Comparison of ENCODE assay signal across 22 cellular contexts in genomic region chr12:95213928-95214327, GRCh38. TPM values are rescaled to one million over a fixed set of nuclear protein-coding genes. Genes with fewer than 3 reads are reported as not detected.
DNase-seq lines count a peak whose midpoint lies in the region; ATAC-seq, FAIRE-seq and TF ChIP-seq lines count a peak whose summit lies in the region.
"Had no signal": no experiment of that assay in that cellular context is flagged by ENCODE, and none has a peak within 500 bp of the region (broad histone marks: within the 10 kb centered on the region; RNA-seq: fewer than 3 reads in every experiment).

No MANE protein-coding gene starts in this region.

- H3K9me3 ChIP-seq in PC-9 (ENCODE audit: insufficient read depth, low read depth) (no peaks in the 10 kb centered on the region), esophagus squamous epithelium (no peaks in the 10 kb centered on the region)
- H3K9me3 ChIP-seq: BLaER1 had no signal

- H2AFZ ChIP-seq in PC-9, result no peak overlapping the region

- H3K4me3 Mint-ChIP-seq in progenitor cell of endocrine pancreas (ENCODE audit: low read depth), result no peak overlapping the region
- H3K4me3 Mint-ChIP-seq: activated CD4-positive, alpha-beta T cell treated with anti-CD3 and anti-CD28 coated beads for 36 hours; stimulated activated memory B cell treated with anti-CD40 and anti-IgM and Interleukin-4, amounts not matched to agents 10 μg/mL and 1 μg/mL and 100 μg/mL, for 72 hours had no signal

- BruUV-seq in PC-9 (replicated peaks; lab: Mats Ljungman, UMichigan), result no TSS peak

- peaks cover 11% of the 10 kb centered on the region for H3K36me3 Mint-ChIP-seq in progenitor cell of endocrine pancreas (ENCODE audit: insufficient read depth)
- H3K36me3 Mint-ChIP-seq: stimulated activated memory B cell treated with anti-CD40 and anti-IgM and Interleukin-4, amounts not matched to agents 10 μg/mL and 1 μg/mL and 100 μg/mL, for 72 hours had no signal

- H3K27me3 Mint-ChIP-seq in progenitor cell of endocrine pancreas, result no peaks in the 10 kb centered on the region
- H3K27me3 Mint-ChIP-seq: stimulated activated memory B cell treated with anti-CD40 and anti-IgM and Interleukin-4, amounts not matched to agents 10 μg/mL and 1 μg/mL and 100 μg/mL, for 72 hours; type B pancreatic cell had no signal

- intact Hi-C loops in PC-9 (cut with micrococcal nuclease; ENCODE audit: unreplicated experiment), result no loop called here
- intact Hi-C loops in esophagus squamous epithelium (cut with DNase I), result no loop called here

- H3K4me1 ChIP-seq in PC-9 (replicated peaks; ENCODE audit: insufficient read depth) (peaks cover 20% of the 10 kb centered on the region), esophagus squamous epithelium (peaks cover 0 to 68% (median 16%) of the 10 kb centered on the region in 3 donors)

- H3K4me1 Mint-ChIP-seq in progenitor cell of endocrine pancreas (ENCODE audit: low read depth), result peaks cover 24% of the 10 kb centered on the region

- no peak for DNase-seq in GM12891 (ENCODE audit: insufficient read length, low spot score)
- no peak for DNase-seq in PC-9
- DNase-seq in esophagus squamous epithelium (lab: John Stamatoyannopoulos, UW), result no peak
- no peak for DNase-seq in progenitor cell of endocrine pancreas (ENCODE audit: low spot score, unreplicated experiment)
- no peak for DNase-seq in NCI-H2171 treated with DMSO at 0.1 percent for 48 hours (lab: John Stamatoyannopoulos, UW)
- no peak for DNase-seq in erythroblast (lab: John Stamatoyannopoulos, UW)
- DNase-seq: activated CD4-positive, alpha-beta T cell treated with anti-CD3 and anti-CD28 coated beads for 36 hours; activated naive CD4-positive, alpha-beta T cell; aorta; cortex of kidney; hippocampal formation; left cardiac atrium; NCI-H1694; NCI-H446; posterior cingulate gyrus; T1000 had no signal

- peaks cover 27% of the 10 kb centered on the region for H3F3A ChIP-seq in PC-9 (ENCODE audit: insufficient read depth, low read depth)

- ATAC-seq in GM18907 (IDR thresholded peaks at IDR 0.05; ENCODE audit: unreplicated experiment), result no peak
- ATAC-seq: activated CD4-positive, alpha-beta T cell treated with anti-CD3 and anti-CD28 coated beads for 36 hours; left cardiac atrium; stimulated activated memory B cell treated with anti-CD40 and anti-IgM and Interleukin-4, amounts not matched to agents 10 μg/mL and 1 μg/mL and 100 μg/mL, for 72 hours had no signal

- no peaks in the 10 kb centered on the region for H3K9me3 Mint-ChIP-seq in progenitor cell of endocrine pancreas (ENCODE audit: low read depth)
- H3K9me3 Mint-ChIP-seq: stimulated activated memory B cell treated with anti-CD40 and anti-IgM and Interleukin-4, amounts not matched to agents 10 μg/mL and 1 μg/mL and 100 μg/mL, for 72 hours; type B pancreatic cell had no signal

- CTCF ChIA-PET in PC-9 (lab: Charles Lee), result no interaction called here

- TF ChIP-seq CTCF in PC-9 (conservative IDR thresholded peaks at IDR 0.05) (no peak), esophagus squamous epithelium (IDR thresholded peaks at IDR 0.05) (no peak), progenitor cell of endocrine pancreas (IDR thresholded peaks at IDR 0.05; ENCODE audit: unreplicated experiment) (no peak)

- TF ChIP-seq POLR2A in GM12891 (IDR thresholded peaks at IDR 0.05; ENCODE audit: low read depth, low read length) (no peak), esophagus squamous epithelium (IDR thresholded peaks at IDR 0.05) (no peak), erythroblast (IDR thresholded peaks at IDR 0.05; ENCODE audit: low read length) (no peak)

- no peaks in the 10 kb centered on the region for H3K9me2 ChIP-seq in PC-9 (ENCODE audit: insufficient read depth)

- H3K27me3 ChIP-seq in PC-9 (ENCODE audit: insufficient read depth, low read depth) (no peaks in the 10 kb centered on the region), esophagus squamous epithelium (no peaks in the 10 kb centered on the region)
- H3K27me3 ChIP-seq: BLaER1 had no signal

- peaks cover 89% of the 10 kb centered on the region for H3K79me2 ChIP-seq in PC-9 (ENCODE audit: low read depth)

- peak; percentile 77 for FAIRE-seq in GM12891 (lab: Jason Lieb, UNC)

- no peaks in the 10 kb centered on the region for H3K36me3 ChIP-seq in PC-9 (ENCODE audit: low read depth)
- H3K36me3 ChIP-seq in esophagus squamous epithelium, result no peaks in the 10 kb centered on the region
- H3K36me3 ChIP-seq: BLaER1 had no signal

- POLR2A ChIA-PET in PC-9 (lab: Charles Lee; ENCODE audit: unreplicated experiment), result interaction anchor here (0.6 kb wide), 2 partner anchors 7 to 112 kb away, joined by 5 read pairs; no protein-coding TSS in a partner anchor

- no peak overlapping the region for H3K27ac ChIP-seq in PC-9
- peak overlapping the region; percentile 10 to 97 (median 67) for H3K27ac ChIP-seq in esophagus squamous epithelium
- H3K27ac ChIP-seq: BLaER1, KMS-11, SK-N-MC had no signal

- H3K4me3 ChIP-seq in PC-9, result no peak overlapping the region
- H3K4me3 ChIP-seq in esophagus squamous epithelium, result no peak overlapping the region
- H3K4me3 ChIP-seq: BLaER1, SK-N-MC had no signal

- peak overlapping the region; percentile 90; the same call in 1 of the 2 replicates for H3K4me2 ChIP-seq in PC-9
- H3K4me2 ChIP-seq: BLaER1, KMS-11 had no signal

- peaks cover 5% of the 10 kb centered on the region for H4K20me1 ChIP-seq in PC-9 (ENCODE audit: insufficient read depth)

- 38% methylated on average over 1 of the region's 1 CpG for WGBS in esophagus squamous epithelium, 2 donors

- H3K27ac Mint-ChIP-seq in progenitor cell of endocrine pancreas, result peak overlapping the region; percentile 74
- H3K27ac Mint-ChIP-seq: activated CD4-positive, alpha-beta T cell treated with anti-CD3 and anti-CD28 coated beads for 36 hours; stimulated activated memory B cell treated with anti-CD40 and anti-IgM and Interleukin-4, amounts not matched to agents 10 μg/mL and 1 μg/mL and 100 μg/mL, for 72 hours; type B pancreatic cell had no signal

TF ChIP-seq in GM12891, 5 proteins besides CTCF, POLR2A, EP300 and RAD21:
- TF ChIP-seq SPI1 (IDR thresholded peaks at IDR 0.05; ENCODE audit: low read depth, low read length), result 0 out of 2 replicates have a peak, but pooled peaks have one; percentile 15
- TF ChIP-seq PAX5 (IDR thresholded peaks at IDR 0.05; ENCODE audit: insufficient read depth, low read length, severe bottlenecking), result no peak

RNA-seq across cellular contexts. Expression of gene FGD6, which starts 3.3 kb away (rescaled TPM):
- polyA plus RNA-seq in GM12891 (2012; ENCODE audit: low read depth, missing spikeins), result 2.9 TPM
- 18.1 and 22.0 TPM in 2 replicates for total RNA-seq in PC-9 (2021)
- 10 to 100 TPM; 10.0 to 19.1 (median 13.2) TPM for total RNA-seq in esophagus squamous epithelium
- 62.7 and 68.2 TPM in 2 replicates for total RNA-seq in progenitor cell of endocrine pancreas

RNA-seq across cellular contexts. Expression of gene VEZT, which starts 3.7 kb away (rescaled TPM):
- 37.4 TPM for polyA plus RNA-seq in GM12891 (2012; ENCODE audit: low read depth, missing spikeins)
- total RNA-seq in PC-9 (2021) (35.2 and 46.8 TPM in 2 replicates), esophagus squamous epithelium (10 to 100 TPM; 27.7 to 82.0 (median 45.3) TPM), progenitor cell of endocrine pancreas (126 and 132 TPM in 2 replicates)
